9 cellular contexts compared by ENCODE assay signal in the genomic region with DNA sequence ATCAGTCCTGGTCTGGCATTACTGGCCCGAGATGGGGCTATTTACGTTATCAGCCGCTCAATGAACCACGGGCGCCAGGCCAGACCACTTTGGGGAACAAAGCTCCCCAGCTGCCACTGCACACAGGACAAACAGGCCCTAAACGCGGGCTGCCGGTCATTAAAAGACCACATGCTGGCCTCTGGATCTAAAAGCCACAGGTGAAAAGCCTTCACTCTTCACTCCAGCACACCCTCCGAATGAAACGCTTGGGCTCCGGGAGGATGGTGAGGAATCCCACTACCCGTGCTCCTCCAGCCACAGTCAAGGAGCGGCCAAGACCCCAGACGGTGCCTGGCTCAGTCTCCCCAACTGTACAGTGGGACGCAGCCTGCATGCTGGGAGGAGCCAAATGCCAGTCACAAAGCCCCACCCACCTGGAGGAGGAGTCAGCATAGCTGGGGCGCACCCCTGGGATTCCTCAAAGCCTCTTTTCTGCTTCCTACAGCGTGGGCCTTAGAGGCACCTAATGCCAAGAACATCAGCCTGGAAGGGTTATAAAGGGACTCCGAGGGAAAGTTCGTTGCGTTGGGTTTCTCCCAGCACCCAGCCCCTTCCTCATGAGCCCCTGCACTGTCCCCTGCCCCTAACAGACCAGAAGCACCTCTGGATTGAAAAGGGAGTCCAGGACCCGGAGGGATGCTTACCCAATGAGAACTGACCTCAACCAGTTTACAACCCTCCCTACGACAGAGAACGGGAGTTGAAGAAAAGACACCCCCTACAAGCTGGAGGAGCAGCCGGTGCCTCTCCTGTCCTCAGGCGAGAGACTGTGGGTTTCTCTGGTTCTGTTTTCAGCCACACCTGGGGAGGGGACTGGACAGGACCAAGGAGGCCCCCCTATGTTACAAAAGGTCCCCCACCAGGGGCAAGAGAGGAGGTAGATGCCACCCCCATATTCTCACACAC. TPM values are rescaled to one million over a fixed set of nuclear protein-coding genes. Genes with fewer than 3 reads are reported as not detected.
DNase-seq lines count a peak whose midpoint lies in the region; ATAC-seq and TF ChIP-seq lines count a peak whose summit lies in the region.
"Had no signal": no experiment of that assay in that cellular context is flagged by ENCODE, and none has a peak within 500 bp of the region (broad histone marks: within the 10 kb centered on the region; RNA-seq: fewer than 3 reads in every experiment).

No MANE protein-coding gene starts in this region.

- H3K27me3 ChIP-seq in body of pancreas: no peaks in the 10 kb centered on the region
- no peaks in the 10 kb centered on the region for H3K27me3 ChIP-seq in uterus

- TF ChIP-seq POLR2A in body of pancreas (IDR thresholded peaks at IDR 0.05): no peak
- TF ChIP-seq POLR2A in uterus (IDR thresholded peaks at IDR 0.05): no peak

- H3K36me3 ChIP-seq in body of pancreas (replicated peaks in 1 of 2; ENCODE audit: insufficient read depth in 1 of 2, low read depth in 2 of 2) (peaks cover 0 to 5% of the 10 kb centered on the region in 2 donors), uterus (no peaks in the 10 kb centered on the region)

- peak; percentile 66 for DNase-seq in Right ventricle myocardium superior
- DNase-seq in cardiac septum (ENCODE audit: low spot score): no peak
- peak; percentile 52 to 78 (median 68) for DNase-seq in body of pancreas
- DNase-seq in medulla oblongata (ENCODE audit: extremely low spot score): peak; percentile 73
- DNase-seq in uterus: peak; percentile 36 to 49
- DNase-seq in NK-92 (lab: John Stamatoyannopoulos, UW; ENCODE audit: unreplicated experiment): no peak
- no peak for DNase-seq in activated CD4-positive, CD25-positive, alpha-beta regulatory T cell treated with anti-CD3 and anti-CD28 coated beads, Interleukin-2, amount 50 U/mL, for 72 hours
- DNase-seq: NCI-H2227 treated with DMSO at 0.1 percent for 48 hours had no signal

- TF ChIP-seq CTCF in body of pancreas (IDR thresholded peaks at IDR 0.05) (no peak), uterus (IDR thresholded peaks at IDR 0.05) (no peak)

- intact Hi-C loops in Right ventricle myocardium superior (cut with DNase I): no loop called here
- intact Hi-C loops in cardiac septum (cut with DNase I): loop anchor here (2.0 kb wide), 1 partner anchor 182 kb away; no protein-coding TSS in a partner anchor
- intact Hi-C loops in body of pancreas (cut with DNase I): no loop called here
- intact Hi-C loops in uterus (cut with DNase I; ENCODE audit: low total_unique reads): loop anchor here (10.0 kb wide), 1 partner anchor 180 kb away; no protein-coding TSS in a partner anchor

- no peaks in the 10 kb centered on the region for H3K9me3 ChIP-seq in body of pancreas
- no peaks in the 10 kb centered on the region for H3K9me3 ChIP-seq in uterus

- H3K27ac ChIP-seq in body of pancreas (peak overlapping the region; percentile 30 to 99 (median 67)), uterus (peak overlapping the region; percentile 80 to 82)

- peaks cover 50% of the 10 kb centered on the region for H3K4me1 ChIP-seq in body of pancreas
- H3K4me1 ChIP-seq in uterus: peaks cover 3 to 9% of the 10 kb centered on the region in 2 donors

- H3K4me3 ChIP-seq in body of pancreas: no peak overlapping the region
- H3K4me3 ChIP-seq in uterus: no peak overlapping the region

- ATAC-seq in Right ventricle myocardium superior (ENCODE audit: poor library complexity) (no peak), body of pancreas (no peak), GM18909 (IDR thresholded peaks at IDR 0.05; ENCODE audit: poor library complexity, unreplicated experiment) (no peak)

- 35 to 56% methylated on average over 19 to 25 of the region's 25 CpGs for WGBS in body of pancreas, 2 donors

RNA-seq across cellular contexts. Expression of a gene that starts 4.7 kb away (rescaled TPM):
- total RNA-seq in Right ventricle myocardium superior (34.5 TPM), cardiac septum (38.9 TPM), body of pancreas (10 to 100 TPM; 58.6 to 59.3 TPM), uterus (10 to 100 TPM; 20.9 to 35.1 (median 33.6) TPM)

Comparison
In these comparisons a context has a peak if more than half of its experiments do, and no peak if none do; other contexts are left out.
1. DNase-seq: peak in Right ventricle myocardium superior (single experiment), body of pancreas (4 of 4), medulla oblongata (single experiment) and uterus (2 of 2); none in cardiac septum (single experiment), NK-92 (single experiment) and activated CD4-positive, CD25-positive, alpha-beta regulatory T cell treated with anti-CD3 and anti-CD28 coated beads, Interleukin-2, amount 50 U/mL, for 72 hours (single experiment).
2. intact Hi-C loops: an anchor here in cardiac septum (2.0 kb wide) and uterus (10.0 kb wide); none called in Right ventricle myocardium superior and body of pancreas.